Comparison of ENCODE assay signal across 1 cellular context in the genomic region with DNA sequence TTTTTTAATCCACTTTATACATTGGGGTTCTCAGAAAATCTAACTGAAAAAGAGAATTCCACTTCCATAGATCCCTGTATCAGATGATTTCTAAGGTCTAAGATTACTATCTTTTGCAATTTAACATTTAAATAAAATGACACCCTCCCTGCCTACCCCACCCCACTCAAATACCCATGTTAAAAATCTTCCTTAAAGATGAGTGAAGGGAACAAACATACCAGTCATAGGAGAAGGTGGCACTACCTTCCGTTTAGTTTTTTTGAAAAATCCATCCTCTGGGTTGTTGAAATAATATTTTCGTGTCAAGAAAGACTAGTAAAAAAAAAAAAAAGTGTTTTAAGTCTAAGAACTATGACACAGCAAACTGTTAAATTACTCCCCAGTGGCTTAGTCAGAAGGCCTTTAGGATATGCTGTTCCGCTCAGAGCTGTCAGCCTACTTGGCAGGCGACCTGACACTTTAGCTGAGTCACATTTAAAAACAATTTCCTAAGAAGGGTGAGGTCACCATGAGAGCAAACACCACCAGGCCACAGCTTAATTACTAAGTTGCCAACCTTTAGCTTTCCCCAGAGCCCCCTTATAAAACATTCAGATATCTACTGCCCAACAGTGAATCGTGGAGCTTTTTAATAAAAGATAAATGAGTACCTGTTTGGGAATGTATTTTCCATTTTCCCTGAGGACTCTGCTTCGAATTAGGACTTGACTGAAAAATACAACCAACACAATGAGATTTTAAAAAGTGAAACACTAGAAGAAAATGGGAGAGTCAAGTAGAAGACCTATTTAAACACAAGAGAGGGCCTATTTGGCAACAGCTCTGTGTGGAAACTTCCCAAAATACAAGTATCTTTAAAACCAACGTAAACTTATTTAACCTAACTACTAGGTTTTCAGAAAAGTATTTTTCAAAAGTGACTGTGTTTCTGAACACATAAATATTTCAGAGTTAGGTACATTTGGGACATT.
TF ChIP-seq lines count a peak whose summit lies in the region.

No MANE protein-coding gene starts in this region.

TF ChIP-seq in K562, 482 proteins besides CTCF, POLR2A, EP300 and RAD21 (continued from another document and continues in another):
- TF ChIP-seq, protein P1, sequence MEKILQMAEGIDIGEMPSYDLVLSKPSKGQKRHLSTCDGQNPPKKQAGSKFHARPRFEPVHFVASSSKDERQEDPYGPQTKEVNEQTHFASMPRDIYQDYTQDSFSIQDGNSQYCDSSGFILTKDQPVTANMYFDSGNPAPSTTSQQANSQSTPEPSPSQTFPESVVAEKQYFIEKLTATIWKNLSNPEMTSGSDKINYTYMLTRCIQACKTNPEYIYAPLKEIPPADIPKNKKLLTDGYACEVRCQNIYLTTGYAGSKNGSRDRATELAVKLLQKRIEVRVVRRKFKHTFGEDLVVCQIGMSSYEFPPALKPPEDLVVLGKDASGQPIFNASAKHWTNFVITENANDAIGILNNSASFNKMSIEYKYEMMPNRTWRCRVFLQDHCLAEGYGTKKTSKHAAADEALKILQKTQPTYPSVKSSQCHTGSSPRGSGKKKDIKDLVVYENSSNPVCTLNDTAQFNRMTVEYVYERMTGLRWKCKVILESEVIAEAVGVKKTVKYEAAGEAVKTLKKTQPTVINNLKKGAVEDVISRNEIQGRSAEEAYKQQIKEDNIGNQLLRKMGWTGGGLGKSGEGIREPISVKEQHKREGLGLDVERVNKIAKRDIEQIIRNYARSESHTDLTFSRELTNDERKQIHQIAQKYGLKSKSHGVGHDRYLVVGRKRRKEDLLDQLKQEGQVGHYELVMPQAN (IDR thresholded peaks at IDR 0.05; ENCODE audit: borderline replicate concordance), result no peak
- no peak for TF ChIP-seq RBM25 (IDR thresholded peaks at IDR 0.05; ENCODE audit: low read depth, low read length, severe bottlenecking)
- no peak for TF ChIP-seq ATF4 (CRISPR knock-in tag; IDR thresholded peaks at IDR 0.05)
- no peak; the same call in 1 of the 2 replicates for TF ChIP-seq PHF8 (IDR thresholded peaks at IDR 0.05; ENCODE audit: borderline replicate concordance, low read length)
- TF ChIP-seq SMARCC2 (IDR thresholded peaks at IDR 0.05; ENCODE audit: low read depth), result peak; percentile 95
- no peak for TF ChIP-seq HES1 (IDR thresholded peaks at IDR 0.05; ENCODE audit: low read depth)
- TF ChIP-seq EHMT2 (IDR thresholded peaks at IDR 0.05), result no peak
- TF ChIP-seq, protein P2, sequence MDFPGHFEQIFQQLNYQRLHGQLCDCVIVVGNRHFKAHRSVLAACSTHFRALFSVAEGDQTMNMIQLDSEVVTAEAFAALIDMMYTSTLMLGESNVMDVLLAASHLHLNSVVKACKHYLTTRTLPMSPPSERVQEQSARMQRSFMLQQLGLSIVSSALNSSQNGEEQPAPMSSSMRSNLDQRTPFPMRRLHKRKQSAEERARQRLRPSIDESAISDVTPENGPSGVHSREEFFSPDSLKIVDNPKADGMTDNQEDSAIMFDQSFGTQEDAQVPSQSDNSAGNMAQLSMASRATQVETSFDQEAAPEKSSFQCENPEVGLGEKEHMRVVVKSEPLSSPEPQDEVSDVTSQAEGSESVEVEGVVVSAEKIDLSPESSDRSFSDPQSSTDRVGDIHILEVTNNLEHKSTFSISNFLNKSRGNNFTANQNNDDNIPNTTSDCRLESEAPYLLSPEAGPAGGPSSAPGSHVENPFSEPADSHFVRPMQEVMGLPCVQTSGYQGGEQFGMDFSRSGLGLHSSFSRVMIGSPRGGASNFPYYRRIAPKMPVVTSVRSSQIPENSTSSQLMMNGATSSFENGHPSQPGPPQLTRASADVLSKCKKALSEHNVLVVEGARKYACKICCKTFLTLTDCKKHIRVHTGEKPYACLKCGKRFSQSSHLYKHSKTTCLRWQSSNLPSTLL (IDR thresholded peaks at IDR 0.05), result no peak
- TF ChIP-seq ZSCAN29 (IDR thresholded peaks at IDR 0.05), result no peak
- no peak for TF ChIP-seq BDP1 (IDR thresholded peaks at IDR 0.05; ENCODE audit: insufficient read depth, insufficient read length)
- no peak for TF ChIP-seq PHB (CRISPR knock-in tag; IDR thresholded peaks at IDR 0.05)
- peak; percentile 8; the same call in 1 of the 2 replicates for TF ChIP-seq GATAD2B (IDR thresholded peaks at IDR 0.05; ENCODE audit: borderline replicate concordance)
- no peak for TF ChIP-seq ZNF165 (CRISPR knock-in tag; IDR thresholded peaks at IDR 0.05; ENCODE audit: borderline replicate concordance)
- TF ChIP-seq, protein P3, sequence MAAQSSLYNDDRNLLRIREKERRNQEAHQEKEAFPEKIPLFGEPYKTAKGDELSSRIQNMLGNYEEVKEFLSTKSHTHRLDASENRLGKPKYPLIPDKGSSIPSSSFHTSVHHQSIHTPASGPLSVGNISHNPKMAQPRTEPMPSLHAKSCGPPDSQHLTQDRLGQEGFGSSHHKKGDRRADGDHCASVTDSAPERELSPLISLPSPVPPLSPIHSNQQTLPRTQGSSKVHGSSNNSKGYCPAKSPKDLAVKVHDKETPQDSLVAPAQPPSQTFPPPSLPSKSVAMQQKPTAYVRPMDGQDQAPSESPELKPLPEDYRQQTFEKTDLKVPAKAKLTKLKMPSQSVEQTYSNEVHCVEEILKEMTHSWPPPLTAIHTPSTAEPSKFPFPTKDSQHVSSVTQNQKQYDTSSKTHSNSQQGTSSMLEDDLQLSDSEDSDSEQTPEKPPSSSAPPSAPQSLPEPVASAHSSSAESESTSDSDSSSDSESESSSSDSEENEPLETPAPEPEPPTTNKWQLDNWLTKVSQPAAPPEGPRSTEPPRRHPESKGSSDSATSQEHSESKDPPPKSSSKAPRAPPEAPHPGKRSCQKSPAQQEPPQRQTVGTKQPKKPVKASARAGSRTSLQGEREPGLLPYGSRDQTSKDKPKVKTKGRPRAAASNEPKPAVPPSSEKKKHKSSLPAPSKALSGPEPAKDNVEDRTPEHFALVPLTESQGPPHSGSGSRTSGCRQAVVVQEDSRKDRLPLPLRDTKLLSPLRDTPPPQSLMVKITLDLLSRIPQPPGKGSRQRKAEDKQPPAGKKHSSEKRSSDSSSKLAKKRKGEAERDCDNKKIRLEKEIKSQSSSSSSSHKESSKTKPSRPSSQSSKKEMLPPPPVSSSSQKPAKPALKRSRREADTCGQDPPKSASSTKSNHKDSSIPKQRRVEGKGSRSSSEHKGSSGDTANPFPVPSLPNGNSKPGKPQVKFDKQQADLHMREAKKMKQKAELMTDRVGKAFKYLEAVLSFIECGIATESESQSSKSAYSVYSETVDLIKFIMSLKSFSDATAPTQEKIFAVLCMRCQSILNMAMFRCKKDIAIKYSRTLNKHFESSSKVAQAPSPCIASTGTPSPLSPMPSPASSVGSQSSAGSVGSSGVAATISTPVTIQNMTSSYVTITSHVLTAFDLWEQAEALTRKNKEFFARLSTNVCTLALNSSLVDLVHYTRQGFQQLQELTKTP (IDR thresholded peaks at IDR 0.05; ENCODE audit: low read depth in 1 of 2, partially characterized antibody in 2 of 2), result peak; percentile 72 to 73
- peak; percentile 96 for TF ChIP-seq TAF9B (IDR thresholded peaks at IDR 0.05; ENCODE audit: partially characterized antibody)
- peak; percentile 31 to 60; a peak in 2 of 4 replicates for TF ChIP-seq RCOR1 (IDR thresholded peaks at IDR 0.05; ENCODE audit: borderline replicate concordance in 1 of 2, low read depth in 2 of 2, low read length in 2 of 2)
- peak; percentile 98 for TF ChIP-seq FOSL1 (tag; conservative IDR thresholded peaks at IDR 0.05)
- TF ChIP-seq ZNF57 (CRISPR knock-in tag; IDR thresholded peaks at IDR 0.05), result 0 out of 2 replicates have a peak, but pooled peaks have one; percentile 56
- peak; percentile 91 for TF ChIP-seq NFE2L1 (tag; IDR thresholded peaks at IDR 0.05; ENCODE audit: borderline replicate concordance, low read depth)
- peak; percentile 80; the same call in 1 of the 2 replicates for TF ChIP-seq ZNF644 (tag; IDR thresholded peaks at IDR 0.05; ENCODE audit: low read depth)
- TF ChIP-seq SLC30A9 (CRISPR knock-in tag; IDR thresholded peaks at IDR 0.05), result no peak
- TF ChIP-seq FOXK1 (CRISPR knock-in tag; IDR thresholded peaks at IDR 0.05; ENCODE audit: borderline replicate concordance), result no peak
- peak; percentile 76 for TF ChIP-seq ZFX (CRISPR knock-in tag; IDR thresholded peaks at IDR 0.05)
- TF ChIP-seq SETDB1 (IDR thresholded peaks at IDR 0.05; ENCODE audit: low read length), result no peak
- TF ChIP-seq ZNF707 (CRISPR knock-in tag; conservative IDR thresholded peaks at IDR 0.05), result no peak
- peak; percentile 54; the same call in 1 of the 2 replicates for TF ChIP-seq CREB3L1 (IDR thresholded peaks at IDR 0.05; ENCODE audit: borderline replicate concordance, low read depth)
- TF ChIP-seq ZBTB33 (CRISPR knock-in tag; IDR thresholded peaks at IDR 0.05), result no peak
- 0 out of 2 replicates have a peak, but pooled peaks have one; percentile 54 for TF ChIP-seq ZNF140 (CRISPR knock-in tag; IDR thresholded peaks at IDR 0.05)
- peak; percentile 93 for TF ChIP-seq NFRKB (IDR thresholded peaks at IDR 0.05; ENCODE audit: low read depth)
- no peak for TF ChIP-seq PYGO2 (tag; IDR thresholded peaks at IDR 0.05)
- TF ChIP-seq ZNF655 (CRISPR knock-in tag; IDR thresholded peaks at IDR 0.05), result no peak
- TF ChIP-seq MEF2D (tag; conservative IDR thresholded peaks at IDR 0.05; ENCODE audit: low read depth), result peak; percentile 69
- peak; percentile 67 for TF ChIP-seq ILK (tag; IDR thresholded peaks at IDR 0.05; ENCODE audit: borderline replicate concordance, low read depth)
- TF ChIP-seq SRF (CRISPR knock-in tag; IDR thresholded peaks at IDR 0.05), result peak in 1 of 2 experiments; percentile 60; a peak in 1 of 4 replicates
- TF ChIP-seq IRF1 (CRISPR knock-in tag; IDR thresholded peaks at IDR 0.05; ENCODE audit: borderline replicate concordance), result no peak
- TF ChIP-seq BMI1 (IDR thresholded peaks at IDR 0.05; ENCODE audit: low read length), result no peak
- no peak for TF ChIP-seq ETS1 (conservative IDR thresholded peaks at IDR 0.05; ENCODE audit: control insufficient read depth, low read depth, low read length)
- peak; percentile 38 for TF ChIP-seq TEAD2 (tag; IDR thresholded peaks at IDR 0.05)
- 0 out of 2 replicates have a peak, but pooled peaks have one; percentile 9 for TF ChIP-seq TCFL5 (CRISPR knock-in tag; conservative IDR thresholded peaks at IDR 0.05)
- no peak for TF ChIP-seq PCBP2 (IDR thresholded peaks at IDR 0.05; ENCODE audit: low read depth, low read length, poor library complexity, severe bottlenecking)
